ENCODE assay signal across 1 cellular context in genomic region chr5:17227868-17228267, GRCh38.
TF ChIP-seq lines count a peak whose summit lies in the region.

No MANE protein-coding gene starts in this region.

TF ChIP-seq in GM12878, 131 proteins besides CTCF, POLR2A, EP300 and RAD21:
- TF ChIP-seq RELA (IDR thresholded peaks at IDR 0.05; ENCODE audit: borderline replicate concordance, partially characterized antibody), result no peak
- TF ChIP-seq PKNOX1 (IDR thresholded peaks at IDR 0.05), result peak; percentile 35; the same call in 1 of the 2 replicates
- TF ChIP-seq CHD1 (IDR thresholded peaks at IDR 0.05; ENCODE audit: low read depth, low read length), result no peak
- TF ChIP-seq ESRRA (IDR thresholded peaks at IDR 0.05; ENCODE audit: low read length), result no peak
- TF ChIP-seq ZZZ3 (IDR thresholded peaks at IDR 0.05; ENCODE audit: control insufficient read depth, insufficient read length, low read depth), result no peak
- no peak for TF ChIP-seq NR2C2 (IDR thresholded peaks at IDR 0.05; ENCODE audit: borderline replicate concordance, control insufficient read depth, insufficient read length, low read depth)
- TF ChIP-seq JUNB (IDR thresholded peaks at IDR 0.05), result no peak
- TF ChIP-seq BCL3 (IDR thresholded peaks at IDR 0.05; ENCODE audit: borderline replicate concordance, insufficient read depth, low read depth, low read length, poor library complexity, severe bottlenecking), result no peak
